ENCODE assay signal across 9 cellular contexts in genomic region chr9:100100268-100100667, GRCh38. TPM values are rescaled to one million over a fixed set of nuclear protein-coding genes. Genes with fewer than 3 reads are reported as not detected.
A peak's percentile ranks its signal among the peaks of the same experiment; 100 is the strongest.
DNase-seq lines count a peak whose midpoint lies in the region; TF ChIP-seq lines count a peak whose summit lies in the region.
"Had no signal": no experiment of that assay in that cellular context is flagged by ENCODE, and none has a peak within 500 bp of the region (broad histone marks: within the 10 kb centered on the region; RNA-seq: fewer than 3 reads in every experiment).

No MANE protein-coding gene starts in this region.

- no peaks in the 10 kb centered on the region for H3K27me3 ChIP-seq in iPS-18a (ENCODE audit: control insufficient read depth, insufficient read depth, low read length)
- H3K27me3 ChIP-seq in suprapubic skin = no peaks in the 10 kb centered on the region

- peak overlapping the region; percentile 98 for H3K4me3 Mint-ChIP-seq in activated CD4-positive, alpha-beta memory T cell treated with anti-CD3 and anti-CD28 coated beads for 36 hours
- H3K4me3 Mint-ChIP-seq in activated CD4-positive, alpha-beta memory T cell treated with anti-CD3 and anti-CD28 coated beads, Interleukin-2, amount 10 ng/mL, durations not matched to agents 7 days and 5 days = no peak overlapping the region

- peaks cover 6% of the 10 kb centered on the region for H3K36me3 Mint-ChIP-seq in activated CD4-positive, alpha-beta memory T cell treated with anti-CD3 and anti-CD28 coated beads for 36 hours
- peaks cover 8% of the 10 kb centered on the region for H3K36me3 Mint-ChIP-seq in activated CD4-positive, alpha-beta memory T cell treated with anti-CD3 and anti-CD28 coated beads, Interleukin-2, amount 10 ng/mL, durations not matched to agents 7 days and 5 days (ENCODE audit: low read depth)

- WGBS in suprapubic skin = 77% methylated on average over 2 of the region's 2 CpGs

- no peak for DNase-seq in activated CD4-positive, alpha-beta memory T cell treated with anti-CD3 and anti-CD28 coated beads for 36 hours
- no peak for DNase-seq in activated CD4-positive, alpha-beta memory T cell treated with anti-CD3 and anti-CD28 coated beads, Interleukin-2, amount 10 ng/mL, durations not matched to agents 7 days and 5 days
- no peak for DNase-seq in SK-N-MC (ENCODE audit: low read depth, low spot score)
- DNase-seq in suprapubic skin (ENCODE audit: low spot score in 2 of 2) = no peak
- DNase-seq in iPS-NIHi7 (ENCODE audit: extremely low spot score) = no peak
- DNase-seq in C1 segment of cervical spinal cord (lab: John Stamatoyannopoulos, UW) = no peak
- no peak for DNase-seq in activated gamma-delta T cell treated with Interleukin-2 at 50 U/mL for 16 hours
- DNase-seq: EL had no signal

- H3K27me3 Mint-ChIP-seq in activated CD4-positive, alpha-beta memory T cell treated with anti-CD3 and anti-CD28 coated beads for 36 hours = no peaks in the 10 kb centered on the region
- H3K27me3 Mint-ChIP-seq in activated CD4-positive, alpha-beta memory T cell treated with anti-CD3 and anti-CD28 coated beads, Interleukin-2, amount 10 ng/mL, durations not matched to agents 7 days and 5 days = no peaks in the 10 kb centered on the region

- no peak for TF ChIP-seq CTCF in suprapubic skin (IDR thresholded peaks at IDR 0.05)

- intact Hi-C loops in activated CD4-positive, alpha-beta memory T cell treated with anti-CD3 and anti-CD28 coated beads for 36 hours (cut with micrococcal nuclease) = loop anchor here (10.0 kb wide), 1 partner anchor 225 kb away; no protein-coding TSS in a partner anchor

- no peaks in the 10 kb centered on the region for H3K9me3 ChIP-seq in SK-N-MC (ENCODE audit: low read depth, low read length)
- no peaks in the 10 kb centered on the region for H3K9me3 ChIP-seq in iPS-18a (ENCODE audit: control insufficient read depth, low read depth, low read length)
- H3K9me3 ChIP-seq in suprapubic skin = no peaks in the 10 kb centered on the region

- H3K4me1 ChIP-seq in iPS-18a (ENCODE audit: control insufficient read depth, low read depth, low read length) (peaks cover 13% of the 10 kb centered on the region), suprapubic skin (peaks cover 31% of the 10 kb centered on the region)

- H3K27ac ChIP-seq in SK-N-MC (no peak overlapping the region; the same call in 1 of the 2 replicates), iPS-18a (ENCODE audit: low read length) (no peak overlapping the region), suprapubic skin (peak overlapping the region; percentile 92)

- POLR2A ChIA-PET in activated CD4-positive, alpha-beta memory T cell treated with anti-CD3 and anti-CD28 coated beads for 36 hours (lab: Charles Lee) = no interaction called here
- POLR2A ChIA-PET in activated CD4-positive, alpha-beta memory T cell treated with anti-CD3 and anti-CD28 coated beads, Interleukin-2, amount 10 ng/mL, durations not matched to agents 7 days and 5 days (lab: Charles Lee) = interaction anchor here (1.5 to 2.6 kb wide), 3 partner anchors 14 to 110 kb away, joined by 3 to 15 read pairs (median 4); no protein-coding TSS in a partner anchor

- TF ChIP-seq POLR2A in suprapubic skin (IDR thresholded peaks at IDR 0.05) = no peak

- no peak overlapping the region for H3K27ac Mint-ChIP-seq in activated CD4-positive, alpha-beta memory T cell treated with anti-CD3 and anti-CD28 coated beads for 36 hours
- no peak overlapping the region for H3K27ac Mint-ChIP-seq in activated CD4-positive, alpha-beta memory T cell treated with anti-CD3 and anti-CD28 coated beads, Interleukin-2, amount 10 ng/mL, durations not matched to agents 7 days and 5 days

- H3K4me1 Mint-ChIP-seq in activated CD4-positive, alpha-beta memory T cell treated with anti-CD3 and anti-CD28 coated beads for 36 hours (ENCODE audit: low read depth) = peaks cover 35% of the 10 kb centered on the region
- H3K4me1 Mint-ChIP-seq in activated CD4-positive, alpha-beta memory T cell treated with anti-CD3 and anti-CD28 coated beads, Interleukin-2, amount 10 ng/mL, durations not matched to agents 7 days and 5 days = peaks cover 27% of the 10 kb centered on the region

- CTCF ChIA-PET in activated CD4-positive, alpha-beta memory T cell treated with anti-CD3 and anti-CD28 coated beads for 36 hours (lab: Charles Lee) = no interaction called here
- CTCF ChIA-PET in activated CD4-positive, alpha-beta memory T cell treated with anti-CD3 and anti-CD28 coated beads, Interleukin-2, amount 10 ng/mL, durations not matched to agents 7 days and 5 days (lab: Charles Lee) = no interaction called here

- H3K36me3 ChIP-seq in SK-N-MC (ENCODE audit: insufficient read depth, low read length) = peaks cover 14% of the 10 kb centered on the region
- H3K36me3 ChIP-seq in iPS-18a (ENCODE audit: control insufficient read depth, low read depth, low read length) = peaks cover 6% of the 10 kb centered on the region
- H3K36me3 ChIP-seq in suprapubic skin = peaks cover 9% of the 10 kb centered on the region

- H3K4me3 ChIP-seq in SK-N-MC (peak overlapping the region; percentile 93), iPS-18a (ENCODE audit: low read length) (peak overlapping the region; percentile 93), suprapubic skin (peak overlapping the region; percentile 88)

- H3K9ac ChIP-seq in SK-N-MC (ENCODE audit: insufficient read length) = peak overlapping the region; percentile 81
- H3K9ac ChIP-seq in iPS-18a (ENCODE audit: low read length) = peak overlapping the region; percentile 73

- no peak for TF ChIP-seq EP300 in suprapubic skin (IDR thresholded peaks at IDR 0.05)

- no peaks in the 10 kb centered on the region for H3K9me3 Mint-ChIP-seq in activated CD4-positive, alpha-beta memory T cell treated with anti-CD3 and anti-CD28 coated beads for 36 hours
- no peaks in the 10 kb centered on the region for H3K9me3 Mint-ChIP-seq in activated CD4-positive, alpha-beta memory T cell treated with anti-CD3 and anti-CD28 coated beads, Interleukin-2, amount 10 ng/mL, durations not matched to agents 7 days and 5 days

RNA-seq across cellular contexts. Expression of gene INVS, which starts 1.2 kb away (rescaled TPM):
- 10 to 100 TPM; 10.5 to 12.1 TPM for total RNA-seq in activated CD4-positive, alpha-beta memory T cell treated with anti-CD3 and anti-CD28 coated beads for 36 hours
- total RNA-seq in activated CD4-positive, alpha-beta memory T cell treated with anti-CD3 and anti-CD28 coated beads, Interleukin-2, amount 10 ng/mL, durations not matched to agents 7 days and 5 days = 10 to 100 TPM; 13.1 to 13.2 TPM
- total RNA-seq in suprapubic skin = 10 to 100 TPM; 12.8 to 22.8 (median 18.2) TPM

RNA-seq across cellular contexts. Expression of gene ERP44, which starts 1.5 kb away (rescaled TPM):
- total RNA-seq in activated CD4-positive, alpha-beta memory T cell treated with anti-CD3 and anti-CD28 coated beads for 36 hours = 10 to 100 TPM; 14.5 to 14.8 TPM
- 10 to 100 TPM; 22.3 to 23.3 TPM for total RNA-seq in activated CD4-positive, alpha-beta memory T cell treated with anti-CD3 and anti-CD28 coated beads, Interleukin-2, amount 10 ng/mL, durations not matched to agents 7 days and 5 days
- 10 to 100 TPM in 3 of 4 donors, 1 to 10 TPM in 1; 9.7 to 13.2 (median 12.4) TPM for total RNA-seq in suprapubic skin
